Comparison of ENCODE assay signal across 22 cellular contexts in the genomic region with DNA sequence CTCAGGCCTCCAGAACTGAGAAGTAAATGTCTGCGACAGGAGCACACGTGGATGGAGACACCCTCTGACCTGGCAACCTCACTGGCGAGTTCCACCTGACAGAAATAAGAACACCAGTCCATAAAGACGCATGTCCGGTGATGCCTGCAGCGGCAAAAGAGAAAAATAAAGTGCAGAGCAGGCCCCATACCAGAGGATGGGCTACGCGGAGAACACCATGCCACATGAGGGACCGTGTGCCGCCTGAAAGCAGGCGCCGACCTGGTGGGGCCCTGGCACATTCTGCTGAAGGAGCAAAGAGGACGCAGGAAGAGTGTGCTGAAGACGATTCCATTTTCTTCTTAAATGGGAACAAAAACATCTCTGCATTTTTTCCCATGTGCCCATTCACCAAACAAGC.
"Had no signal": no experiment of that assay in that cellular context is flagged by ENCODE, and none has a peak within 500 bp of the region (broad histone marks: within the 10 kb centered on the region; RNA-seq: fewer than 3 reads in every experiment).

No MANE protein-coding gene starts in this region.

- H3K4me1 ChIP-seq: pancreas, uterus had no signal

- H3K4me3 ChIP-seq: hepatocyte, pancreas, psoas muscle, thoracic aorta, uterus had no signal

- H3K36me3 ChIP-seq: neutrophil, pancreas, uterus had no signal

- H3K27me3 Mint-ChIP-seq: type B pancreatic cell had no signal

- H2AFZ ChIP-seq: hepatocyte had no signal

- H3K27ac ChIP-seq: hepatocyte, neutrophil, pancreas, psoas muscle, thoracic aorta, uterus, VCaP had no signal

- ATAC-seq: activated naive CD4-positive, alpha-beta T cell treated with anti-CD3 and anti-CD28 coated beads, Interleukin-2, amount 50 U/mL, for 72 hours; left cardiac atrium; left ventricle myocardium superior; pancreas had no signal

- H3K9me3 Mint-ChIP-seq: activated naive CD4-positive, alpha-beta T cell treated with anti-CD3 and anti-CD28 coated beads, Interleukin-2, amount 50 U/mL, for 72 hours; T-helper 1 cell treated with Interleukin-12 subunit alpha and Interleukin-12 subunit beta and Interleukin-4 antibody, amounts not matched to agents 30 μg/mL and 1 μg/mL, for 36 hours; type B pancreatic cell had no signal

- H3K9me3 ChIP-seq: neutrophil, pancreas, psoas muscle, thoracic aorta, uterus had no signal

- H3K27me3 ChIP-seq: hepatocyte, neutrophil, pancreas, uterus had no signal

- H3K27ac Mint-ChIP-seq: activated naive CD4-positive, alpha-beta T cell treated with anti-CD3 and anti-CD28 coated beads, Interleukin-2, amount 50 U/mL, for 72 hours; nephron; T-helper 1 cell treated with Interleukin-12 subunit alpha and Interleukin-12 subunit beta and Interleukin-4 antibody, amounts not matched to agents 30 μg/mL and 1 μg/mL, for 36 hours; type B pancreatic cell had no signal

- H3K79me2 ChIP-seq: hepatocyte had no signal

- H3K4me2 ChIP-seq: hepatocyte had no signal

- H3K36me3 Mint-ChIP-seq: activated naive CD4-positive, alpha-beta T cell treated with anti-CD3 and anti-CD28 coated beads, Interleukin-2, amount 50 U/mL, for 72 hours; type B pancreatic cell had no signal

- DNase-seq: activated CD4-positive, alpha-beta T cell treated with anti-CD3 and anti-CD28 coated beads for 4 hours; activated CD4-positive, alpha-beta T cell treated with anti-CD3 and anti-CD28 coated beads, Interleukin-2, amount 50 U/mL, for 4 hours; activated naive CD4-positive, alpha-beta T cell; effector CD8-positive, alpha-beta T cell; islet precursor cell; left cardiac atrium; left ventricle myocardium superior; psoas muscle; stimulated activated CD4-positive, alpha-beta T cell treated with anti-CD3 and anti-CD28 coated beads, Interleukin-15, amount 100 ng/mL, for 24 hours; stimulated activated CD4-positive, alpha-beta T cell treated with anti-CD3 and anti-CD28 coated beads, Interleukin-2, amount 100 ng/mL, for 24 hours; stimulated activated naive CD4-positive, alpha-beta T cell treated with Interleukin-2 at 50 U/mL for 16 hours; T-helper 9 cell; uterus had no signal

- H3K4me3 Mint-ChIP-seq: nephron; T-helper 1 cell treated with Interleukin-12 subunit alpha and Interleukin-12 subunit beta and Interleukin-4 antibody, amounts not matched to agents 30 μg/mL and 1 μg/mL, for 36 hours; type B pancreatic cell had no signal
